In genomic region chr2:116719841-116720240, GRCh38 we compare ENCODE assay signal across 13 cellular contexts.
DNase-seq lines count a peak whose midpoint lies in the region; TF ChIP-seq lines count a peak whose summit lies in the region.
"Had no signal": no experiment of that assay in that cellular context is flagged by ENCODE, and none has a peak within 500 bp of the region (broad histone marks: within the 10 kb centered on the region; RNA-seq: fewer than 3 reads in every experiment).

No MANE protein-coding gene starts in this region.

- H3K9me3 Mint-ChIP-seq in T-helper 2 cell treated with Interferon-gamma antibody and Interleukin-4, amounts not matched to agents 5 μg/mL and 100 μg/mL, for 36 hours = peaks cover 44% of the 10 kb centered on the region

- H3F3A ChIP-seq in PC-9 (ENCODE audit: insufficient read depth, low read depth) = no peaks in the 10 kb centered on the region

- TF ChIP-seq POLR2A in suprapubic skin (IDR thresholded peaks at IDR 0.05) = no peak

- intact Hi-C loops in PC-9 (cut with micrococcal nuclease; ENCODE audit: unreplicated experiment) = no loop called here

- no peaks in the 10 kb centered on the region for H3K36me3 ChIP-seq in PC-9 (ENCODE audit: low read depth)
- H3K36me3 ChIP-seq in suprapubic skin = no peaks in the 10 kb centered on the region
- H3K36me3 ChIP-seq: lower lobe of right lung had no signal

- no TSS peak for BruUV-seq in PC-9 (replicated peaks; lab: Mats Ljungman, UMichigan)

- no peak overlapping the region for H3K4me2 ChIP-seq in PC-9

- H3K4me1 ChIP-seq in PC-9 (replicated peaks; ENCODE audit: insufficient read depth) (no peaks in the 10 kb centered on the region), suprapubic skin (no peaks in the 10 kb centered on the region)
- H3K4me1 ChIP-seq: lower lobe of right lung had no signal

- H3K36me3 Mint-ChIP-seq in T-helper 2 cell treated with Interferon-gamma antibody and Interleukin-4, amounts not matched to agents 5 μg/mL and 100 μg/mL, for 36 hours (ENCODE audit: low read depth) = no peaks in the 10 kb centered on the region

- POLR2A ChIA-PET in RWPE1 (lab: Yijun Ruan, JAX; ENCODE audit: low non-redundant PET) (no interaction called here), PC-9 (lab: Charles Lee; ENCODE audit: unreplicated experiment) (no interaction called here)

- no peak overlapping the region for H2AFZ ChIP-seq in PC-9

- no peaks in the 10 kb centered on the region for H3K4me1 Mint-ChIP-seq in T-helper 2 cell treated with Interferon-gamma antibody and Interleukin-4, amounts not matched to agents 5 μg/mL and 100 μg/mL, for 36 hours (ENCODE audit: low read depth)
- H3K4me1 Mint-ChIP-seq: B cell had no signal

- TF ChIP-seq CTCF in RWPE1 (conservative IDR thresholded peaks at IDR 0.05; ENCODE audit: low read depth) (no peak), foreskin fibroblast (IDR thresholded peaks at IDR 0.05; ENCODE audit: low read depth, low read length) (no peak), PC-9 (conservative IDR thresholded peaks at IDR 0.05) (no peak), suprapubic skin (IDR thresholded peaks at IDR 0.05) (no peak)

- no peaks in the 10 kb centered on the region for H3K9me2 ChIP-seq in PC-9 (ENCODE audit: insufficient read depth)

- H3K27me3 ChIP-seq in PC-9 (ENCODE audit: insufficient read depth, low read depth) = no peaks in the 10 kb centered on the region
- H3K27me3 ChIP-seq in suprapubic skin = no peaks in the 10 kb centered on the region

- H3K27me3 Mint-ChIP-seq in T-helper 2 cell treated with Interferon-gamma antibody and Interleukin-4, amounts not matched to agents 5 μg/mL and 100 μg/mL, for 36 hours (ENCODE audit: low read depth) = no peaks in the 10 kb centered on the region
- H3K27me3 Mint-ChIP-seq: B cell; stimulated activated naive CD8-positive, alpha-beta T cell treated with anti-CD3 and anti-CD28 coated beads, Interleukin-15, Interleukin-2, amounts not matched to agents 100 ng/mL and 50 ng/mL, for 24 hours had no signal

- no peak overlapping the region for H3K27ac Mint-ChIP-seq in T-helper 2 cell treated with Interferon-gamma antibody and Interleukin-4, amounts not matched to agents 5 μg/mL and 100 μg/mL, for 36 hours
- H3K27ac Mint-ChIP-seq: B cell; stimulated activated naive CD8-positive, alpha-beta T cell treated with anti-CD3 and anti-CD28 coated beads, Interleukin-15, Interleukin-2, amounts not matched to agents 100 ng/mL and 50 ng/mL, for 24 hours had no signal

- H4K20me1 ChIP-seq in PC-9 (ENCODE audit: insufficient read depth) = no peaks in the 10 kb centered on the region

- H3K79me2 ChIP-seq in PC-9 (ENCODE audit: low read depth) = no peaks in the 10 kb centered on the region

- no peak overlapping the region for H3K4me3 Mint-ChIP-seq in T-helper 2 cell treated with Interferon-gamma antibody and Interleukin-4, amounts not matched to agents 5 μg/mL and 100 μg/mL, for 36 hours
- H3K4me3 Mint-ChIP-seq: B cell; stimulated activated naive CD8-positive, alpha-beta T cell treated with anti-CD3 and anti-CD28 coated beads, Interleukin-15, Interleukin-2, amounts not matched to agents 100 ng/mL and 50 ng/mL, for 24 hours had no signal

- TF ChIP-seq EP300 in suprapubic skin (IDR thresholded peaks at IDR 0.05) = no peak

- CTCF ChIA-PET in RWPE1 (lab: Yijun Ruan, JAX) (no interaction called here), PC-9 (lab: Charles Lee) (no interaction called here)

- H3K4me3 ChIP-seq in foreskin fibroblast (ENCODE audit: low read depth in 1 of 2, low read length in 2 of 2) (no peak overlapping the region), PC-9 (no peak overlapping the region), suprapubic skin (no peak overlapping the region)
- H3K4me3 ChIP-seq: lower lobe of right lung had no signal

- peak; percentile 90 for DNase-seq in DMS53 (lab: John Stamatoyannopoulos, UW)
- peak; percentile 23 for DNase-seq in NCI-H2029 treated with DMSO at 0.1 percent for 48 hours (lab: John Stamatoyannopoulos, UW)
- DNase-seq in RWPE1 (ENCODE audit: low spot score) = peak; percentile 83
- peak; percentile 0 to 16 for DNase-seq in foreskin fibroblast
- DNase-seq in NK-92 treated with Interleukin-12 subunit alpha and Interleukin-12 subunit beta, amount 100 ng/mL, for 24 hours (lab: John Stamatoyannopoulos, UW) = no peak
- no peak for DNase-seq in PC-9
- no peak for DNase-seq in suprapubic skin (ENCODE audit: low spot score in 2 of 2)
- no peak for DNase-seq in T-helper 2 cell treated with Interferon-gamma antibody and Interleukin-4, amounts not matched to agents 5 μg/mL and 100 μg/mL, for 36 hours (ENCODE audit: low spot score)
- DNase-seq: hippocampal formation; lower lobe of right lung; stimulated activated CD4-positive, alpha-beta T cell treated with anti-CD3 and anti-CD28 coated beads, Interleukin-4, amount 100 ng/mL, for 4 hours had no signal

- H3K27ac ChIP-seq in RWPE1 (no peak overlapping the region), PC-9 (no peak overlapping the region), suprapubic skin (no peak overlapping the region)
- H3K27ac ChIP-seq: lower lobe of right lung had no signal

- WGBS in suprapubic skin = 60% methylated on average over 2 of the region's 2 CpGs

- H3K9me3 ChIP-seq in PC-9 (ENCODE audit: insufficient read depth, low read depth) (no peaks in the 10 kb centered on the region), suprapubic skin (peaks cover 7% of the 10 kb centered on the region)
- H3K9me3 ChIP-seq: lower lobe of right lung had no signal

Comparison
In these comparisons a context has a peak if more than half of its experiments do, and no peak if none do; other contexts are left out.
1. DNase-seq: peak in DMS53 (single experiment), NCI-H2029 treated with DMSO at 0.1 percent for 48 hours (single experiment), RWPE1 (single experiment) and foreskin fibroblast (2 of 2); none in NK-92 treated with Interleukin-12 subunit alpha and Interleukin-12 subunit beta, amount 100 ng/mL, for 24 hours (single experiment), PC-9 (0 of 2), suprapubic skin (0 of 2) and T-helper 2 cell treated with Interferon-gamma antibody and Interleukin-4, amounts not matched to agents 5 μg/mL and 100 μg/mL, for 36 hours (single experiment).